Comparison of ENCODE assay signal across 14 cellular contexts in genomic region chr14:88535149-88535548, GRCh38. TPM values are rescaled to one million over a fixed set of nuclear protein-coding genes. Genes with fewer than 3 reads are reported as not detected.
DNase-seq lines count a peak whose midpoint lies in the region; ATAC-seq and TF ChIP-seq lines count a peak whose summit lies in the region.
"Had no signal": no experiment of that assay in that cellular context is flagged by ENCODE, and none has a peak within 500 bp of the region (broad histone marks: within the 10 kb centered on the region; RNA-seq: fewer than 3 reads in every experiment).

No MANE protein-coding gene starts in this region.

- DNase-seq in DND-41 (peak; percentile 20), Right ventricle myocardium superior (no peak), neural crest cell (ENCODE audit: low read depth, low spot score) (no peak), NCI-H1436 (lab: John Stamatoyannopoulos, UW) (no peak), T-helper 9 cell (no peak), NCI-H524 treated with DMSO at 0.1 percent for 48 hours (lab: John Stamatoyannopoulos, UW) (no peak)
- DNase-seq: activated T-cell treated with anti-CD3 and anti-CD28 coated beads, Interleukin-2, amount 50 U/mL, for 72 hours; hypothalamus; KG1; uterus had no signal

- no peaks in the 10 kb centered on the region for H3K27me3 ChIP-seq in DND-41 (ENCODE audit: insufficient read depth, low read length, poor library complexity)
- H3K27me3 ChIP-seq: uterus had no signal

- no peaks in the 10 kb centered on the region for H3K36me3 ChIP-seq in DND-41 (ENCODE audit: insufficient read depth, low read length)
- H3K36me3 ChIP-seq: neutrophil, uterus had no signal

- H3K4me3 Mint-ChIP-seq in neural crest cell: no peak overlapping the region
- H3K4me3 Mint-ChIP-seq: activated T-cell treated with anti-CD3 and anti-CD28 coated beads, Interleukin-2, amount 50 U/mL, for 72 hours had no signal

- H3K27ac Mint-ChIP-seq in neural crest cell (ENCODE audit: unreplicated experiment): no peak overlapping the region
- H3K27ac Mint-ChIP-seq: activated T-cell treated with anti-CD3 and anti-CD28 coated beads, Interleukin-2, amount 50 U/mL, for 72 hours had no signal

- TF ChIP-seq CTCF in DND-41 (IDR thresholded peaks at IDR 0.05; ENCODE audit: borderline replicate concordance, extremely low read depth, low read length, poor library complexity, severe bottlenecking): peak; percentile 8
- peak; percentile 37 for TF ChIP-seq CTCF in neural crest cell (conservative IDR thresholded peaks at IDR 0.05)

- H3K36me3 Mint-ChIP-seq in neural crest cell (ENCODE audit: low read depth): peaks cover 13% of the 10 kb centered on the region

- no peaks in the 10 kb centered on the region for H3K79me2 ChIP-seq in DND-41 (ENCODE audit: insufficient read depth, low read length)

- no peak overlapping the region for H2AFZ ChIP-seq in DND-41 (ENCODE audit: low read depth, low read length)

- no peaks in the 10 kb centered on the region for H3K9me3 ChIP-seq in DND-41 (ENCODE audit: insufficient read depth, low read length, severe bottlenecking)
- H3K9me3 ChIP-seq: neutrophil had no signal

- no peak overlapping the region for H3K27ac ChIP-seq in DND-41 (ENCODE audit: low read length)
- H3K27ac ChIP-seq: neutrophil, uterus had no signal

- ATAC-seq in DND-41 (ENCODE audit: insufficient read depth, low read depth) (peak; percentile 80), HG03354 (IDR thresholded peaks at IDR 0.05; ENCODE audit: poor library complexity, severe bottlenecking, unreplicated experiment) (peak; percentile 52), Right ventricle myocardium superior (ENCODE audit: poor library complexity) (peak; percentile 90), GM21367 (IDR thresholded peaks at IDR 0.05; ENCODE audit: unreplicated experiment) (no peak)
- ATAC-seq: activated T-cell treated with anti-CD3 and anti-CD28 coated beads, Interleukin-2, amount 50 U/mL, for 72 hours had no signal

- no peaks in the 10 kb centered on the region for H3K4me1 Mint-ChIP-seq in neural crest cell

- H3K4me1 ChIP-seq in DND-41 (ENCODE audit: insufficient read depth, low read length): no peaks in the 10 kb centered on the region
- H3K4me1 ChIP-seq: uterus had no signal

- intact Hi-C loops in Right ventricle myocardium superior (cut with DNase I): no loop called here

- H4K20me1 ChIP-seq in DND-41 (ENCODE audit: insufficient read depth, low read length): no peaks in the 10 kb centered on the region

- no peaks in the 10 kb centered on the region for H3K27me3 Mint-ChIP-seq in neural crest cell (ENCODE audit: low read depth)

- H3K9ac ChIP-seq in DND-41 (ENCODE audit: low read depth, low read length): no peak overlapping the region

- H3K4me3 ChIP-seq in DND-41 (ENCODE audit: low read depth in 1 of 2, low read length in 2 of 2): no peak overlapping the region
- H3K4me3 ChIP-seq: coronary artery, uterus had no signal

- H3K9me3 Mint-ChIP-seq in neural crest cell: peaks cover 6% of the 10 kb centered on the region
- H3K9me3 Mint-ChIP-seq: activated T-cell treated with anti-CD3 and anti-CD28 coated beads, Interleukin-2, amount 50 U/mL, for 72 hours had no signal

- H3K4me2 ChIP-seq in DND-41 (ENCODE audit: insufficient read depth, low read length): no peak overlapping the region

RNA-seq across cellular contexts. Expression of gene PTPN21, which starts 19.7 kb away (rescaled TPM):
- total RNA-seq in Right ventricle myocardium superior: 32.2 TPM
- total RNA-seq in neural crest cell: 21.9 and 25.3 TPM in 2 replicates

RNA-seq across cellular contexts. Expression of gene ZC3H14, which starts 27.7 kb away (rescaled TPM):
- total RNA-seq in Right ventricle myocardium superior (36.6 TPM), neural crest cell (92.7 and 104 TPM in 2 replicates)
